In the genomic region with DNA sequence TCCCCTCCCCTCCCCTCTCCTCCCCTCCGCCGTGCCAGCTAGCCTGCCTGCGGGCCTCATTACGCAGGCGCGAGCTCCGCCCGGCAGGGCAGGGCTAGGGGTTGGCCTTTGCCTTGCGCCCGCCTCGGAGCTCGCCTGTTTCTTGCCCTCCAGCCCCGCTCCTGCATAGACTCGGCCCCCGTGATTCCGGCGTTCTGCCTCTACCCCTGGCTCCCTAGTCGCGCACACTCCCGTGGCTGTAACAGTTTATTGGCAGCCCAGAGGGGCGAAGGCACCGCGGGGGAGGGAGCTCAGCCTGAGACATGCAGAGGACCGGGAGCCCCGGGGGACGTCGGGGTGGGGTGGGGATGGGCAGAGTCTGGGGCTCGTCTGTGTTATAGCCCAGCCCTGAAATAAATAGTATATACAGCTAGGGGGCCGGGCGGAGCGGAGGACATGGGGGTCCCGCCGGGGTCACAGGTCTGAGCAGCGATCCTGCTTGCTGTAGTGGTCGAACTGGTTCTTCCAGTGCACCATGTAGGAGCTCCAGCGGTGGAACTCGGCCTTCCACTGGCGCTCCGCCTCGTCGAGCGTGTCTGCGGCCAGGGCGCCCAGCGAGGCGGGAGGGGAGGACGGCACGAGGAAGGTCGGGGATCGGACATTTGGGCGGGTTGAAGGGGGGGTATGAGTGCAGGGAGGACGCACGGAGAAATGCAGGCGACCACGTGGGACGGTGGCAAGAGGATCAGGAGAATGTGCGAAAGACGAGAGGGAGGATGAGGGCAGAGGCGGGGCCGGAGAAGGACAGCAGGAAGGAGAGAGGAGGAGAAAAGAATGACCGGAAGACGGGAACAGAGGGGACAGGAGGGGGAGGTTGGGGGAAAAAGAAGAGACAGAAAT, we compare ENCODE assay signal across 1 cellular context.
A peak's percentile ranks its signal among the peaks of the same experiment; 100 is the strongest.
TF ChIP-seq lines count a peak whose summit lies in the region.

No MANE protein-coding gene starts in this region.

TF ChIP-seq in K562, 482 proteins besides CTCF, POLR2A, EP300 and RAD21 (continued from another document and continues in another):
- TF ChIP-seq, protein P1, sequence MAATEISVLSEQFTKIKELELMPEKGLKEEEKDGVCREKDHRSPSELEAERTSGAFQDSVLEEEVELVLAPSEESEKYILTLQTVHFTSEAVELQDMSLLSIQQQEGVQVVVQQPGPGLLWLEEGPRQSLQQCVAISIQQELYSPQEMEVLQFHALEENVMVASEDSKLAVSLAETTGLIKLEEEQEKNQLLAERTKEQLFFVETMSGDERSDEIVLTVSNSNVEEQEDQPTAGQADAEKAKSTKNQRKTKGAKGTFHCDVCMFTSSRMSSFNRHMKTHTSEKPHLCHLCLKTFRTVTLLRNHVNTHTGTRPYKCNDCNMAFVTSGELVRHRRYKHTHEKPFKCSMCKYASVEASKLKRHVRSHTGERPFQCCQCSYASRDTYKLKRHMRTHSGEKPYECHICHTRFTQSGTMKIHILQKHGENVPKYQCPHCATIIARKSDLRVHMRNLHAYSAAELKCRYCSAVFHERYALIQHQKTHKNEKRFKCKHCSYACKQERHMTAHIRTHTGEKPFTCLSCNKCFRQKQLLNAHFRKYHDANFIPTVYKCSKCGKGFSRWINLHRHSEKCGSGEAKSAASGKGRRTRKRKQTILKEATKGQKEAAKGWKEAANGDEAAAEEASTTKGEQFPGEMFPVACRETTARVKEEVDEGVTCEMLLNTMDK (IDR thresholded peaks at IDR 0.05; ENCODE audit: borderline replicate concordance, insufficient read depth, low read depth, low read length, poor library complexity, severe bottlenecking) = no peak
- TF ChIP-seq NFE2 (IDR thresholded peaks at IDR 0.05; ENCODE audit: low read depth) (no peak), PBX2 (CRISPR knock-in tag; IDR thresholded peaks at IDR 0.05; ENCODE audit: low read depth) (no peak), PBX2 (tag; conservative IDR thresholded peaks at IDR 0.05; ENCODE audit: low read depth) (no peak), GABPB2 (CRISPR knock-in tag; conservative IDR thresholded peaks at IDR 0.05) (no peak; the same call in 1 of the 2 replicates), SUPT5H (IDR thresholded peaks at IDR 0.05) (peak; percentile 92), BCOR (IDR thresholded peaks at IDR 0.05) (peak; percentile 84), MEF2A (IDR thresholded peaks at IDR 0.05; ENCODE audit: control insufficient read depth, low read depth, low read length) (no peak), LARP7 (IDR thresholded peaks at IDR 0.05) (peak; percentile 94), ZBED1 (IDR thresholded peaks at IDR 0.05) (no peak), SIN3B (IDR thresholded peaks at IDR 0.05; ENCODE audit: low read depth) (no peak), XRCC5 (IDR thresholded peaks at IDR 0.05; ENCODE audit: low read depth, low read length) (no peak), ETV5 (CRISPR knock-in tag; IDR thresholded peaks at IDR 0.05; ENCODE audit: low read depth) (peak; percentile 85), ERF (CRISPR knock-in tag; IDR thresholded peaks at IDR 0.05) (peak; percentile 88; the same call in 1 of the 2 replicates), ETS2 (tag; IDR thresholded peaks at IDR 0.05; ENCODE audit: borderline replicate concordance, poor library complexity, severe bottlenecking) (no peak), SFPQ (IDR thresholded peaks at IDR 0.05; ENCODE audit: low read depth, low read length) (no peak), ZNF253 (CRISPR knock-in tag; conservative IDR thresholded peaks at IDR 0.05) (no peak), XRCC4 (IDR thresholded peaks at IDR 0.05; ENCODE audit: extremely low read depth, insufficient read depth, insufficient read length) (no peak), ZNF449 (CRISPR knock-in tag; IDR thresholded peaks at IDR 0.05) (no peak; the same call in 1 of the 2 replicates), MAZ (CRISPR knock-in tag; conservative IDR thresholded peaks at IDR 0.05 in 1 of 2, IDR thresholded peaks at IDR 0.05 in 1 of 2) (peak; percentile 6 to 12; a peak in 1 of 4 replicates), PHF21A (IDR thresholded peaks at IDR 0.05; ENCODE audit: borderline replicate concordance, low read depth) (peak; percentile 43; the same call in 1 of the 2 replicates), ATF3 (IDR thresholded peaks at IDR 0.05) (no peak), ATF3 (CRISPR knock-in tag; conservative IDR thresholded peaks at IDR 0.05) (0 out of 2 replicates have a peak, but pooled peaks have one; percentile 4), JUN (IDR thresholded peaks at IDR 0.05; ENCODE audit: borderline replicate concordance, low read depth, low read length) (peak; percentile 33; the same call in 1 of the 2 replicates), JUN (CRISPR knock-in tag; IDR thresholded peaks at IDR 0.05; ENCODE audit: borderline replicate concordance) (no peak), SRSF7 (optimal IDR thresholded peaks at IDR 0.05; ENCODE audit: low read depth, low read length) (no peak), GTF2E2 (tag; IDR thresholded peaks at IDR 0.05) (peak; percentile 53; the same call in 1 of the 2 replicates), TFAP4 (CRISPR knock-in tag; IDR thresholded peaks at IDR 0.05; ENCODE audit: borderline replicate concordance) (peak; percentile 76), ZNF561 (CRISPR knock-in tag; conservative IDR thresholded peaks at IDR 0.05) (no peak), NFIX (CRISPR knock-in tag; IDR thresholded peaks at IDR 0.05; ENCODE audit: low read depth) (no peak), ZKSCAN1 (IDR thresholded peaks at IDR 0.05; ENCODE audit: low read depth, low read length) (no peak; the same call in none of the 2 replicates), SRSF1 (IDR thresholded peaks at IDR 0.05; ENCODE audit: low read depth, low read length) (no peak), GTF2A2 (tag; IDR thresholded peaks at IDR 0.05) (no peak), ZNF79 (CRISPR knock-in tag; IDR thresholded peaks at IDR 0.05; ENCODE audit: low read depth) (no peak)
- TF ChIP-seq, protein P2, sequence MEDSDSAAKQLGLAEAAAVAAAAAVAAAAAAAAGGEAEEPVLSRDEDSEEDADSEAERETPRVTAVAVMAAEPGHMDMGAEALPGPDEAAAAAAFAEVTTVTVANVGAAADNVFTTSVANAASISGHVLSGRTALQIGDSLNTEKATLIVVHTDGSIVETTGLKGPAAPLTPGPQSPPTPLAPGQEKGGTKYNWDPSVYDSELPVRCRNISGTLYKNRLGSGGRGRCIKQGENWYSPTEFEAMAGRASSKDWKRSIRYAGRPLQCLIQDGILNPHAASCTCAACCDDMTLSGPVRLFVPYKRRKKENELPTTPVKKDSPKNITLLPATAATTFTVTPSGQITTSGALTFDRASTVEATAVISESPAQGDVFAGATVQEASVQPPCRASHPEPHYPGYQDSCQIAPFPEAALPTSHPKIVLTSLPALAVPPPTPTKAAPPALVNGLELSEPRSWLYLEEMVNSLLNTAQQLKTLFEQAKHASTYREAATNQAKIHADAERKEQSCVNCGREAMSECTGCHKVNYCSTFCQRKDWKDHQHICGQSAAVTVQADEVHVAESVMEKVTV (CRISPR knock-in tag; IDR thresholded peaks at IDR 0.05) = no peak
- TF ChIP-seq, protein P3, sequence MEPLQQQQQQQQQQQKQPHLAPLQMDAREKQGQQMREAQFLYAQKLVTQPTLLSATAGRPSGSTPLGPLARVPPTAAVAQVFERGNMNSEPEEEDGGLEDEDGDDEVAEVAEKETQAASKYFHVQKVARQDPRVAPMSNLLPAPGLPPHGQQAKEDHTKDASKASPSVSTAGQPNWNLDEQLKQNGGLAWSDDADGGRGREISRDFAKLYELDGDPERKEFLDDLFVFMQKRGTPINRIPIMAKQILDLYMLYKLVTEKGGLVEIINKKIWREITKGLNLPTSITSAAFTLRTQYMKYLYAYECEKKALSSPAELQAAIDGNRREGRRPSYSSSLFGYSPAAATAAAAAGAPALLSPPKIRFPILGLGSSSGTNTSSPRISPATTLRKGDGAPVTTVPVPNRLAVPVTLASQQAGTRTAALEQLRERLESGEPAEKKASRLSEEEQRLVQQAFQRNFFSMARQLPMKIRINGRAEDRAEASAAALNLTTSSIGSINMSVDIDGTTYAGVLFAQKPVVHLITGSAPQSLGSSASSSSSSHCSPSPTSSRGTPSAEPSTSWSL (CRISPR knock-in tag; IDR thresholded peaks at IDR 0.05; ENCODE audit: borderline replicate concordance) = no peak
- TF ChIP-seq, protein P4, sequence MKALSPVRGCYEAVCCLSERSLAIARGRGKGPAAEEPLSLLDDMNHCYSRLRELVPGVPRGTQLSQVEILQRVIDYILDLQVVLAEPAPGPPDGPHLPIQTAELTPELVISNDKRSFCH (CRISPR knock-in tag; IDR thresholded peaks at IDR 0.05) = no peak
- TF ChIP-seq, protein P4 (tag; IDR thresholded peaks at IDR 0.05) = no peak
- TF ChIP-seq, protein P5, sequence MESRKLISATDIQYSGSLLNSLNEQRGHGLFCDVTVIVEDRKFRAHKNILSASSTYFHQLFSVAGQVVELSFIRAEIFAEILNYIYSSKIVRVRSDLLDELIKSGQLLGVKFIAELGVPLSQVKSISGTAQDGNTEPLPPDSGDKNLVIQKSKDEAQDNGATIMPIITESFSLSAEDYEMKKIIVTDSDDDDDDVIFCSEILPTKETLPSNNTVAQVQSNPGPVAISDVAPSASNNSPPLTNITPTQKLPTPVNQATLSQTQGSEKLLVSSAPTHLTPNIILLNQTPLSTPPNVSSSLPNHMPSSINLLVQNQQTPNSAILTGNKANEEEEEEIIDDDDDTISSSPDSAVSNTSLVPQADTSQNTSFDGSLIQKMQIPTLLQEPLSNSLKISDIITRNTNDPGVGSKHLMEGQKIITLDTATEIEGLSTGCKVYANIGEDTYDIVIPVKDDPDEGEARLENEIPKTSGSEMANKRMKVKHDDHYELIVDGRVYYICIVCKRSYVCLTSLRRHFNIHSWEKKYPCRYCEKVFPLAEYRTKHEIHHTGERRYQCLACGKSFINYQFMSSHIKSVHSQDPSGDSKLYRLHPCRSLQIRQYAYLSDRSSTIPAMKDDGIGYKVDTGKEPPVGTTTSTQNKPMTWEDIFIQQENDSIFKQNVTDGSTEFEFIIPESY (CRISPR knock-in tag; IDR thresholded peaks at IDR 0.05) = 0 out of 2 replicates have a peak, but pooled peaks have one; percentile 28
- TF ChIP-seq, protein P6, sequence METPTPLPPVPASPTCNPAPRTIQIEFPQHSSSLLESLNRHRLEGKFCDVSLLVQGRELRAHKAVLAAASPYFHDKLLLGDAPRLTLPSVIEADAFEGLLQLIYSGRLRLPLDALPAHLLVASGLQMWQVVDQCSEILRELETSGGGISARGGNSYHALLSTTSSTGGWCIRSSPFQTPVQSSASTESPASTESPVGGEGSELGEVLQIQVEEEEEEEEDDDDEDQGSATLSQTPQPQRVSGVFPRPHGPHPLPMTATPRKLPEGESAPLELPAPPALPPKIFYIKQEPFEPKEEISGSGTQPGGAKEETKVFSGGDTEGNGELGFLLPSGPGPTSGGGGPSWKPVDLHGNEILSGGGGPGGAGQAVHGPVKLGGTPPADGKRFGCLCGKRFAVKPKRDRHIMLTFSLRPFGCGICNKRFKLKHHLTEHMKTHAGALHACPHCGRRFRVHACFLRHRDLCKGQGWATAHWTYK (CRISPR knock-in tag; IDR thresholded peaks at IDR 0.05) = peak; percentile 64; the same call in 1 of the 2 replicates
